Comparison of ENCODE assay signal across 13 cellular contexts in the genomic region with DNA sequence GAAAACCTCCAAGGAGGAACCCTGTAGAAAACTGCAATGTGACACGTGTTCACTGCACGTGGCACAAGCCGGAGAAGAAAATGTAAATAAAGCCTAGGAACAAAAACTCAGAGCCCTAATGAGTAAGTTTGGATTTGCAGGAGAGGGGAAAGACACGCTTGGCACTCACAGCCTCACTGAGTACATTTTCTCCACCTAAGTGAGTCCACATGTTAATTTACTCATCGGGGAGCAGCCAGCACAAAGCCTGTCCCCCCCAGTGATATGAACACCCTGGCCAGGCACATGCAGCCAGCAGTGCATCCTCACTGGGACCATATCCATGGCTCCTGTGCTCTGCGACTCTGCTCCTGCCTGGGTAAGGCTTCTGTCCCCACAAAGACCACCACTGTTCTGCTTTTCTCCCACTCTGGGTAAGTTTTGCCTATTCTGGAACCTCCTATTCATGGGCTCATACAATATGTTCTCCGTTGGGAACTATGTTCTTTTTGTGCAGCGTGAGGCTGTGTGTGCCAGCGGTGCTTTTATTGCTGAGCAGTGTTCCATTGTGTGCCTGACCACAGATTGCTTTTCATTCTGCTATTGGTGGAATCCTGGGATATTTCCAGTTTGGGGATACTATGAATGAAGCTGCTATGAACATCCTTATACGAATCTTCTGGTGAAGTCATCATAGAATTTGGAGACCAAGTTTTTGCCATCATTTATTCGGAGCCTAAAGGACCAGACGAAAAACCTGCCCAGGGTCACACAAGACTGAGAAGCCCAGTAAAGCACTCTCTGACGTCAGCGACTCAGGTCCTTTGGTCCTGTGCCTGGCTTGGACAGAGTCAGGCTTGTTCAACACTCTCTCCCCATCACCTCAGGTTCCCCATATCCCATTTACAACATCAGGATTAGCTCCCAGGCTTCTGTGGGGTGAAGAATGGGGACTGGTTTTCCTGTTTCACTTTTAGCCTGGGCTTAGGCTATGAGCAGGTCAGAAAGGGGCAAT. TPM values are rescaled to one million over a fixed set of nuclear protein-coding genes. Genes with fewer than 3 reads are reported as not detected.
DNase-seq lines count a peak whose midpoint lies in the region; TF ChIP-seq lines count a peak whose summit lies in the region.
"Had no signal": no experiment of that assay in that cellular context is flagged by ENCODE, and none has a peak within 500 bp of the region (broad histone marks: within the 10 kb centered on the region; RNA-seq: fewer than 3 reads in every experiment).

No MANE protein-coding gene starts in this region.

- intact Hi-C loops in Caco-2 (cut with micrococcal nuclease; ENCODE audit: unreplicated experiment), result no loop called here

- CTCF ChIA-PET in Caco-2 (lab: Charles Lee), result no interaction called here

- H3K36me3 Mint-ChIP-seq in activated naive CD8-positive, alpha-beta T cell, result no peaks in the 10 kb centered on the region
- no peaks in the 10 kb centered on the region for H3K36me3 Mint-ChIP-seq in activated naive CD8-positive, alpha-beta T cell treated with anti-CD3 and anti-CD28 coated beads for 36 hours
- H3K36me3 Mint-ChIP-seq in Caco-2 (ENCODE audit: insufficient read depth, unreplicated experiment), result no peaks in the 10 kb centered on the region

- 30 to 34% methylated on average over 14 of the region's 14 CpGs for WGBS in tibial nerve, 2 donors

- TF ChIP-seq CTCF in tibial nerve (IDR thresholded peaks at IDR 0.05), result no peak
- no peak for TF ChIP-seq CTCF in Caco-2 (IDR thresholded peaks at IDR 0.05; ENCODE audit: insufficient read depth in 1 of 2, low read depth in 1 of 2, low read length in 1 of 2, severe bottlenecking in 1 of 2, unreplicated experiment in 1 of 2)

- no peak overlapping the region for H3K27ac Mint-ChIP-seq in activated naive CD8-positive, alpha-beta T cell
- no peak overlapping the region for H3K27ac Mint-ChIP-seq in activated naive CD8-positive, alpha-beta T cell treated with anti-CD3 and anti-CD28 coated beads for 36 hours
- H3K27ac Mint-ChIP-seq in Caco-2 (ENCODE audit: unreplicated experiment), result no peak overlapping the region

- no peaks in the 10 kb centered on the region for H3K9me3 Mint-ChIP-seq in activated naive CD8-positive, alpha-beta T cell (ENCODE audit: low read depth)
- H3K9me3 Mint-ChIP-seq in activated naive CD8-positive, alpha-beta T cell treated with anti-CD3 and anti-CD28 coated beads for 36 hours, result no peaks in the 10 kb centered on the region
- H3K9me3 Mint-ChIP-seq in Caco-2 (ENCODE audit: unreplicated experiment), result no peaks in the 10 kb centered on the region

- no peaks in the 10 kb centered on the region for H3K27me3 ChIP-seq in tibial nerve
- no peaks in the 10 kb centered on the region for H3K27me3 ChIP-seq in Caco-2 (replicated peaks; ENCODE audit: control insufficient read depth, insufficient read depth, low read length)

- peak overlapping the region; percentile 38 for H3K4me3 Mint-ChIP-seq in activated naive CD8-positive, alpha-beta T cell
- no peak overlapping the region for H3K4me3 Mint-ChIP-seq in activated naive CD8-positive, alpha-beta T cell treated with anti-CD3 and anti-CD28 coated beads for 36 hours
- H3K4me3 Mint-ChIP-seq in Caco-2 (ENCODE audit: unreplicated experiment), result no peak overlapping the region

- H3K36me3 ChIP-seq in tibial nerve, result no peaks in the 10 kb centered on the region
- H3K36me3 ChIP-seq in Caco-2 (ENCODE audit: control insufficient read depth, insufficient read depth, low read length), result no peaks in the 10 kb centered on the region

- H3K4me1 Mint-ChIP-seq in activated naive CD8-positive, alpha-beta T cell (ENCODE audit: low read depth), result peaks cover 26% of the 10 kb centered on the region
- peaks cover 19% of the 10 kb centered on the region for H3K4me1 Mint-ChIP-seq in activated naive CD8-positive, alpha-beta T cell treated with anti-CD3 and anti-CD28 coated beads for 36 hours
- H3K4me1 Mint-ChIP-seq in Caco-2 (ENCODE audit: low read depth, unreplicated experiment), result no peaks in the 10 kb centered on the region

- H3K4me1 ChIP-seq in tibial nerve (peaks cover 0 to 61% (median 43%) of the 10 kb centered on the region in 4 donors), Caco-2 (no peaks in the 10 kb centered on the region)

- DNase-seq in activated naive CD8-positive, alpha-beta T cell treated with anti-CD3 and anti-CD28 coated beads for 36 hours, result no peak
- peak; percentile 17 for DNase-seq in midbrain (lab: John Stamatoyannopoulos, UW)
- DNase-seq in tibial nerve (ENCODE audit: low spot score in 2 of 2), result peak in 1 of 2 donors; percentile 53
- no peak for DNase-seq in HT-29 (ENCODE audit: low spot score)
- DNase-seq in stimulated activated CD4-positive, alpha-beta T cell treated with anti-CD3 and anti-CD28 coated beads, Interleukin-4, amount 100 ng/mL, for 4 hours, result no peak
- no peak for DNase-seq in Caco-2
- DNase-seq: ACHN; central memory CD4-positive, alpha-beta T cell; H7; MV-4-11; stimulated activated CD4-positive, alpha-beta T cell treated with anti-CD3 and anti-CD28 coated beads, Interleukin-12 subunit alpha, Interleukin-12 subunit beta, amount 100 ng/mL, for 4 hours had no signal

- POLR2A ChIA-PET in Caco-2 (lab: Charles Lee), result no interaction called here

- TF ChIP-seq EP300 in tibial nerve (IDR thresholded peaks at IDR 0.05), result peak; percentile 32 to 84

- H3K9me3 ChIP-seq in tibial nerve (no peaks in the 10 kb centered on the region), Caco-2 (no peaks in the 10 kb centered on the region)

- peak; percentile 3 to 10 for TF ChIP-seq POLR2A in tibial nerve (IDR thresholded peaks at IDR 0.05)

- H3K4me3 ChIP-seq in tibial nerve (peak overlapping the region in 1 of 4 donors; percentile 27), Caco-2 (ENCODE audit: low read depth, low read length) (no peak overlapping the region)

- no TSS peak for BruUV-seq in Caco-2 (replicated peaks; lab: Mats Ljungman, UMichigan)

- H3K27me3 Mint-ChIP-seq in activated naive CD8-positive, alpha-beta T cell, result no peaks in the 10 kb centered on the region
- H3K27me3 Mint-ChIP-seq in activated naive CD8-positive, alpha-beta T cell treated with anti-CD3 and anti-CD28 coated beads for 36 hours, result no peaks in the 10 kb centered on the region
- peaks cover 3% of the 10 kb centered on the region for H3K27me3 Mint-ChIP-seq in Caco-2 (ENCODE audit: insufficient read depth, unreplicated experiment)

- H3K27ac ChIP-seq in cingulate gyrus (ENCODE audit: low read depth, low read length) (peak overlapping the region; percentile 16), tibial nerve (peak overlapping the region; percentile 50 to 93 (median 80))

RNA-seq across cellular contexts. Expression of gene RNF112, which starts 53.3 kb away (rescaled TPM):
- total RNA-seq in activated naive CD8-positive, alpha-beta T cell treated with anti-CD3 and anti-CD28 coated beads for 36 hours, result under 1 TPM in 1 of 2 experiments, not detected in 1; 0.10 TPM
- total RNA-seq in tibial nerve (1 to 10 TPM in 3 of 4 donors, under 1 TPM in 1; 0.44 to 2.5 (median 1.8) TPM), Caco-2 (2022) (0.16 TPM in 1 of 2 replicates, not detected in the other)
- not detected in 2 replicates for total RNA-seq in HT-29 (2014; rRNA removed; shearing (Covaris generic))
